ENCODE assay signal across 9 cellular contexts in the genomic region with DNA sequence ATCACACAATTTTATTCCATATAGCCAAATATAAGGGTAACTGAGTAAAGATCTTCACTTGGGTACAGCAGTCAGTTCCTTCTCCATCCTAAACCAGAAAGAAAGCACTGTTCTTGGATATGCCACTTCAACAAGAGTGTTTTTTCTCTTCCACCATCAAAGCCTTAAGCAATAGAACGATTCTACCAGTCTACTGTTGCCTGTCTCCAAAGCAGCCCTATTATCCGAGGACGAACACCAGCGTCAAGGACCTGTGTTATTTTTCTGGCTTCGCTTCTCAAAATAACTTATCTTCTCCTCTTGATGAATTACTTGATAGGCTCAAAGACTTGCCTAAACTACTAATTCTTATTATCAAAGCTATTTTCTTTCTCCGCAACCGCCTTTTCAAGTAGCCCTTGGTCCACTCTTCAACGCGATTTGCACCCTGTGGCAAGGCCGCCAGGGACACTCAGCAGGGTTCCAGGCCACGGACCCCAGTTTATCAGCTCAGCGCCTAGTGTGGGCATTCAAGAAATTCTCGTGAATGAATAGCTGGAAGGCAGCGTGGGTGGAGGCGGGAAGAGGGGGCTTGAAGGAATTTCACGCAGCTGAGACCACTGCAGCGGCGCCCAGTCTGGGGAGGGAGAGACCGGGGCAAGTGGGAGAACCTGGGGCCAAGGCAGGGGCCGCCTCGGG. TPM values are rescaled to one million over a fixed set of nuclear protein-coding genes. Genes with fewer than 3 reads are reported as not detected.
A peak's percentile ranks its signal among the peaks of the same experiment; 100 is the strongest.
DNase-seq lines count a peak whose midpoint lies in the region; ATAC-seq, FAIRE-seq and TF ChIP-seq lines count a peak whose summit lies in the region.
"Had no signal": no experiment of that assay in that cellular context is flagged by ENCODE, and none has a peak within 500 bp of the region (broad histone marks: within the 10 kb centered on the region; RNA-seq: fewer than 3 reads in every experiment).

No MANE protein-coding gene starts in this region.

- TF ChIP-seq POLR2A in GM12891 (IDR thresholded peaks at IDR 0.05; ENCODE audit: low read depth, low read length), result no peak

- DNase-seq in T-helper 1 cell (no peak), foreskin keratinocyte (no peak), GM12891 (ENCODE audit: insufficient read length, low spot score) (no peak)
- no peak for DNase-seq in stimulated activated CD4-positive, alpha-beta T cell treated with anti-CD3 and anti-CD28 coated beads, Interleukin-2, amount 100 ng/mL, for 24 hours

- FAIRE-seq in GM12891 (lab: Jason Lieb, UNC), result no peak
- FAIRE-seq: colon had no signal

- no peaks in the 10 kb centered on the region for H3K9me3 ChIP-seq in neutrophil

- H3K27me3 ChIP-seq in foreskin keratinocyte, result no peaks in the 10 kb centered on the region
- H3K27me3 ChIP-seq in neutrophil, result peaks cover 17% of the 10 kb centered on the region

- H3K4me3 Mint-ChIP-seq in T-helper 1 cell treated with Interleukin-12 subunit alpha and Interleukin-12 subunit beta and Interleukin-4 antibody, amounts not matched to agents 30 μg/mL and 1 μg/mL, for 36 hours, result peak overlapping the region; percentile 98

- H3K4me1 ChIP-seq in foreskin keratinocyte (peaks cover 31% of the 10 kb centered on the region), neutrophil (ENCODE audit: control insufficient read depth in 1 of 2, insufficient read depth in 1 of 2, low read depth in 1 of 2, low read length in 1 of 2) (peaks cover 15 to 19% of the 10 kb centered on the region in 2 experiments)

- ATAC-seq in HG03280 (IDR thresholded peaks at IDR 0.05; ENCODE audit: unreplicated experiment), result peak; percentile 2
- peak; percentile 21 for ATAC-seq in foreskin keratinocyte

- no peaks in the 10 kb centered on the region for H3K36me3 Mint-ChIP-seq in T-helper 1 cell treated with Interleukin-12 subunit alpha and Interleukin-12 subunit beta and Interleukin-4 antibody, amounts not matched to agents 30 μg/mL and 1 μg/mL, for 36 hours (ENCODE audit: low read depth)

- peaks cover 18% of the 10 kb centered on the region for H3K27me3 Mint-ChIP-seq in T-helper 1 cell treated with Interleukin-12 subunit alpha and Interleukin-12 subunit beta and Interleukin-4 antibody, amounts not matched to agents 30 μg/mL and 1 μg/mL, for 36 hours (ENCODE audit: low read depth)

- H3K4me3 ChIP-seq in WI38 (ENCODE audit: low read depth, low read length) (peak overlapping the region; percentile 97), neutrophil (ENCODE audit: low read depth in 1 of 2, low read length in 1 of 2) (peak overlapping the region; percentile 87 to 98)

- peak overlapping the region; percentile 74 for H3K27ac Mint-ChIP-seq in T-helper 1 cell treated with Interleukin-12 subunit alpha and Interleukin-12 subunit beta and Interleukin-4 antibody, amounts not matched to agents 30 μg/mL and 1 μg/mL, for 36 hours

- no peaks in the 10 kb centered on the region for H3K36me3 ChIP-seq in neutrophil

- H3K27ac ChIP-seq in foreskin keratinocyte (peak overlapping the region; percentile 26), neutrophil (peak overlapping the region; percentile 82)

- no peaks in the 10 kb centered on the region for H3K9me3 Mint-ChIP-seq in T-helper 1 cell treated with Interleukin-12 subunit alpha and Interleukin-12 subunit beta and Interleukin-4 antibody, amounts not matched to agents 30 μg/mL and 1 μg/mL, for 36 hours

- H3K4me1 Mint-ChIP-seq in T-helper 1 cell treated with Interleukin-12 subunit alpha and Interleukin-12 subunit beta and Interleukin-4 antibody, amounts not matched to agents 30 μg/mL and 1 μg/mL, for 36 hours (ENCODE audit: low read depth), result peaks cover 24% of the 10 kb centered on the region

- TF ChIP-seq CTCF in WI38 (IDR thresholded peaks at IDR 0.05; ENCODE audit: low read depth, low read length) (no peak), foreskin keratinocyte (conservative IDR thresholded peaks at IDR 0.05) (no peak), neutrophil (IDR thresholded peaks at IDR 0.05) (no peak)

TF ChIP-seq in GM12891, 5 proteins besides CTCF, POLR2A, EP300 and RAD21:
- TF ChIP-seq PAX5 (IDR thresholded peaks at IDR 0.05; ENCODE audit: insufficient read depth, low read length, severe bottlenecking) (no peak), POU2F2 (IDR thresholded peaks at IDR 0.05; ENCODE audit: low read depth, low read length) (no peak)

RNA-seq across cellular contexts. Expression of a gene that starts 0.6 kb away (rescaled TPM):
- 22.9 and 23.6 TPM in 2 replicates for total RNA-seq in foreskin keratinocyte
- 5.6 and 6.4 TPM in 2 replicates for polyA plus RNA-seq in foreskin keratinocyte
- 4.1 TPM for polyA plus RNA-seq in GM12891 (2012; ENCODE audit: low read depth, missing spikeins)

RNA-seq across cellular contexts. Expression of a gene that starts 26.2 kb away (rescaled TPM):
- 0.14 and 0.28 TPM in 2 replicates for total RNA-seq in foreskin keratinocyte
- 0.03 and 0.04 TPM in 2 replicates for polyA plus RNA-seq in foreskin keratinocyte
- 0.03 TPM for polyA plus RNA-seq in GM12891 (2012; ENCODE audit: low read depth, missing spikeins)
